ENCODE assay signal across 8 cellular contexts in the genomic region with DNA sequence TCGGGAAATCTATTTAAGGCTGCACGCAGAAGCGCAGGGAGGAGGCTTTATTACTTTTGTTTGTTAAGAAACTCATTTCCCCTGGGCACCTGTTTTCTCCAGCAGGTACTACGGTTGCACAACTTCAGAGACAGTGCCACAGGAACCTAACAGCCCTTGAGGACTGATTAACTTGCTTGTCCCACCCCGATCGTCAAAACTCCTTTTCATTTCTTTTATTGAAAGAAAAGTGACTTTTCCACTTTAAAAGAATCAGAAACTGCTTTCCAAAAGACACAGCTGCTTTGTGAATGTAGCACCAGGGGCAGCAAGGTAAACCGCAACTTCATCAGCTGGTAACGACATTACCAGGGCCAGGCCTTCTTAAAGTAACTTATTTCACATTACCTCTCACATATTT. TPM values are rescaled to one million over a fixed set of nuclear protein-coding genes. Genes with fewer than 3 reads are reported as not detected.
A peak's percentile ranks its signal among the peaks of the same experiment; 100 is the strongest.
DNase-seq lines count a peak whose midpoint lies in the region; ATAC-seq and TF ChIP-seq lines count a peak whose summit lies in the region.

No MANE protein-coding gene starts in this region.

- H3K27ac Mint-ChIP-seq in MCF 10A (ENCODE audit: low read depth, unreplicated experiment), result peak overlapping the region; percentile 80

- no peaks in the 10 kb centered on the region for H3K27me3 ChIP-seq in mononuclear cell (ENCODE audit: insufficient read depth, low read length)

- no peaks in the 10 kb centered on the region for H3K9me3 ChIP-seq in mononuclear cell (ENCODE audit: low read depth, low read length)

- H3K4me1 Mint-ChIP-seq in MCF 10A (ENCODE audit: insufficient read depth, unreplicated experiment), result peaks cover 34% of the 10 kb centered on the region

- ATAC-seq in GM19455 (IDR thresholded peaks at IDR 0.05; ENCODE audit: unreplicated experiment) (no peak), HG03139 (IDR thresholded peaks at IDR 0.05; ENCODE audit: unreplicated experiment) (no peak), omental fat pad (ENCODE audit: low FRiP score) (no peak)

- no peak for TF ChIP-seq CTCF in MCF 10A (IDR thresholded peaks at IDR 0.05; ENCODE audit: unreplicated experiment)
- no peak for TF ChIP-seq CTCF in omental fat pad (IDR thresholded peaks at IDR 0.05)

- no peaks in the 10 kb centered on the region for H3K27me3 Mint-ChIP-seq in MCF 10A (ENCODE audit: insufficient read depth, unreplicated experiment)

- CTCF ChIA-PET in MCF 10A (lab: Yijun Ruan, JAX), result interaction anchor here (0.5 to 0.7 kb wide), 3 partner anchors 134 to 253 kb away, joined by 3 to 4 read pairs (median 4); a partner anchor contains a TSS

- POLR2A ChIA-PET in MCF 10A (lab: Yijun Ruan, JAX), result interaction anchor here (0.7 to 4.5 kb wide), 18 partner anchors 8 to 565 kb away, joined by 3 to 38 read pairs (median 4); a partner anchor contains a TSS

- H3K9me3 Mint-ChIP-seq in MCF 10A (ENCODE audit: unreplicated experiment), result no peaks in the 10 kb centered on the region

- peak; percentile 8 for DNase-seq in COR-L47 (lab: John Stamatoyannopoulos, UW)
- DNase-seq in LHCN-M2 (ENCODE audit: low read depth), result peak; percentile 56
- DNase-seq in MCF 10A (ENCODE audit: unreplicated experiment), result peak; percentile 66
- no peak for DNase-seq in omental fat pad (ENCODE audit: low spot score)
- DNase-seq in DMS153 treated with DMSO at 0.1 percent for 48 hours (lab: John Stamatoyannopoulos, UW; ENCODE audit: unreplicated experiment), result no peak

- H3K4me3 ChIP-seq in mononuclear cell (ENCODE audit: low read length), result peak overlapping the region; percentile 94

- intact Hi-C loops in MCF 10A (cut with micrococcal nuclease), result loop anchor here (10.0 kb wide), 2 partner anchors 241 to 319 kb away; no protein-coding TSS in a partner anchor

- peaks cover 19% of the 10 kb centered on the region for H3K36me3 Mint-ChIP-seq in MCF 10A (ENCODE audit: insufficient read depth, unreplicated experiment)

- H3K4me3 Mint-ChIP-seq in MCF 10A (ENCODE audit: unreplicated experiment), result peak overlapping the region; percentile 67

- BruUV-seq in MCF 10A (replicated peaks; lab: Mats Ljungman, UMichigan), result TSS peak; percentile 30

- H3K4me1 ChIP-seq in mononuclear cell (ENCODE audit: insufficient read depth, low read length), result peaks cover 39% of the 10 kb centered on the region

RNA-seq across cellular contexts. Expression of a gene that starts 1.5 kb away (rescaled TPM):
- total RNA-seq in LHCN-M2 (2014; rRNA removed) (186 and 510 TPM in 2 replicates), MCF 10A (2022) (61.7 and 76.0 TPM in 2 replicates), mononuclear cell (104 TPM), omental fat pad (100 to 1,000 TPM in 3 of 4 donors, 10 to 100 TPM in 1; 87.8 to 182 (median 145) TPM)
- polyA plus RNA-seq in LHCN-M2 (2012), result 37.9 TPM

Comparison
In these comparisons a context has a peak if more than half of its experiments do, and no peak if none do; other contexts are left out.
1. DNase-seq: peak in COR-L47 (single experiment), LHCN-M2 (single experiment) and MCF 10A (single experiment); none in omental fat pad (single experiment) and DMS153 treated with DMSO at 0.1 percent for 48 hours (single experiment).